ENCODE assay signal across 8 cellular contexts in genomic region chr13:52010890-52011689, GRCh38. TPM values are rescaled to one million over a fixed set of nuclear protein-coding genes. Genes with fewer than 3 reads are reported as not detected.
A peak's percentile ranks its signal among the peaks of the same experiment; 100 is the strongest.
DNase-seq lines count a peak whose midpoint lies in the region; ATAC-seq, FAIRE-seq and TF ChIP-seq lines count a peak whose summit lies in the region.

Gene ATP7B, minus strand, starts transcription at chr13:52011450. Its CDS starts 113 bp downstream, at chr13:52011337.

- H3K27me3 ChIP-seq in CD4-positive, CD25-positive, alpha-beta regulatory T cell (ENCODE audit: control insufficient read depth, insufficient read depth, low read length): peaks cover 29% of the 10 kb centered on the region
- H3K27me3 ChIP-seq in PC-9 (ENCODE audit: insufficient read depth, low read depth) (peaks cover 4% of the 10 kb centered on the region; the same call in 1 of the 2 replicates), astrocyte (ENCODE audit: insufficient read depth, low read length) (peaks cover 12% of the 10 kb centered on the region), iPS-18a (ENCODE audit: control insufficient read depth, insufficient read depth, low read length) (peaks cover 25% of the 10 kb centered on the region), smooth muscle cell (ENCODE audit: low read depth) (no peaks in the 10 kb centered on the region)

- H4K20me1 ChIP-seq in PC-9 (ENCODE audit: insufficient read depth) (no peaks in the 10 kb centered on the region), astrocyte (ENCODE audit: insufficient read depth, low read length) (peaks cover 17% of the 10 kb centered on the region), smooth muscle cell (ENCODE audit: low read depth) (peaks cover 8% of the 10 kb centered on the region)

- FAIRE-seq in astrocyte (lab: Jason Lieb, UNC): no peak

- peak within 1 kb of the TSS; percentile 63 for H3K27ac ChIP-seq in CD4-positive, CD25-positive, alpha-beta regulatory T cell (ENCODE audit: insufficient read depth, low read length, poor library complexity, severe bottlenecking)
- peak within 1 kb of the TSS; percentile 41 for H3K27ac ChIP-seq in PC-9
- peak within 1 kb of the TSS; percentile 95 for H3K27ac ChIP-seq in astrocyte (ENCODE audit: low read depth, low read length)
- H3K27ac ChIP-seq in iPS-18a (ENCODE audit: low read length): peak within 1 kb of the TSS; percentile 11
- peak within 1 kb of the TSS; percentile 78 for H3K27ac ChIP-seq in smooth muscle cell (ENCODE audit: low read depth)

- H3K27me3 Mint-ChIP-seq in CD4-positive, CD25-positive, alpha-beta regulatory T cell: peaks cover 38% of the 10 kb centered on the region
- peaks cover 9% of the 10 kb centered on the region for H3K27me3 Mint-ChIP-seq in astrocyte (ENCODE audit: low read depth, unreplicated experiment)

- H3K4me3 ChIP-seq in CD4-positive, CD25-positive, alpha-beta regulatory T cell (ENCODE audit: low read depth, low read length): peak within 1 kb of the TSS; percentile 100
- peak within 1 kb of the TSS; percentile 97 for H3K4me3 ChIP-seq in PC-9
- H3K4me3 ChIP-seq in astrocyte (ENCODE audit: insufficient read depth, low read depth, low read length): peak within 1 kb of the TSS; percentile 100
- peak within 1 kb of the TSS; percentile 96 for H3K4me3 ChIP-seq in iPS-18a (ENCODE audit: low read length)
- peak within 1 kb of the TSS; percentile 94 for H3K4me3 ChIP-seq in smooth muscle cell

- peak within 1 kb of the TSS; percentile 90 to 94 (median 93) for H3K27ac Mint-ChIP-seq in CD4-positive, CD25-positive, alpha-beta regulatory T cell
- H3K27ac Mint-ChIP-seq in astrocyte (ENCODE audit: unreplicated experiment): peak within 1 kb of the TSS; percentile 99

- H3F3A ChIP-seq in PC-9 (ENCODE audit: insufficient read depth, low read depth) (no peaks in the 10 kb centered on the region), smooth muscle cell (ENCODE audit: low read depth) (no peaks in the 10 kb centered on the region)

- H3K4me1 ChIP-seq in CD4-positive, CD25-positive, alpha-beta regulatory T cell (ENCODE audit: control insufficient read depth, insufficient read depth, low read length, poor library complexity, severe bottlenecking): peaks cover 30% of the 10 kb centered on the region
- H3K4me1 ChIP-seq in PC-9 (replicated peaks; ENCODE audit: insufficient read depth) (peaks cover 9% of the 10 kb centered on the region), astrocyte (ENCODE audit: insufficient read depth, low read length) (peaks cover 4% of the 10 kb centered on the region), iPS-18a (ENCODE audit: control insufficient read depth, low read depth, low read length) (no peaks in the 10 kb centered on the region), smooth muscle cell (ENCODE audit: low read depth) (peaks cover 17% of the 10 kb centered on the region)

- H3K9me3 ChIP-seq in CD4-positive, CD25-positive, alpha-beta regulatory T cell (ENCODE audit: control insufficient read depth in 2 of 2, low read length in 2 of 2): no peaks in the 10 kb centered on the region
- H3K9me3 ChIP-seq in PC-9 (ENCODE audit: insufficient read depth, low read depth) (no peaks in the 10 kb centered on the region), astrocyte (ENCODE audit: insufficient read depth, low read depth, low read length) (no peaks in the 10 kb centered on the region), iPS-18a (ENCODE audit: control insufficient read depth, low read depth, low read length) (no peaks in the 10 kb centered on the region), smooth muscle cell (replicated peaks; ENCODE audit: low read depth) (no peaks in the 10 kb centered on the region)

- 3% methylated on average over 47 of the region's 49 CpGs for WGBS in smooth muscle cell (ENCODE audit: low lambda C conversion rate)

- H3K9ac ChIP-seq in astrocyte (ENCODE audit: low read length): peak within 1 kb of the TSS; percentile 96
- H3K9ac ChIP-seq in iPS-18a (ENCODE audit: low read length): peak within 1 kb of the TSS; percentile 84
- H3K9ac ChIP-seq in smooth muscle cell (ENCODE audit: low read depth): peak within 1 kb of the TSS; percentile 92

- H3K36me3 Mint-ChIP-seq in CD4-positive, CD25-positive, alpha-beta regulatory T cell: peaks cover 5% of the 10 kb centered on the region
- H3K36me3 Mint-ChIP-seq in astrocyte (ENCODE audit: low read depth, unreplicated experiment): peaks cover 11% of the 10 kb centered on the region

- peaks cover 0 to 4% (median 0%) of the 10 kb centered on the region in 7 donors for H3K9me3 Mint-ChIP-seq in CD4-positive, CD25-positive, alpha-beta regulatory T cell
- H3K9me3 Mint-ChIP-seq in astrocyte (ENCODE audit: unreplicated experiment): peaks cover 8% of the 10 kb centered on the region

- H3K4me2 ChIP-seq in PC-9: peak within 1 kb of the TSS; percentile 84
- peak within 1 kb of the TSS; percentile 98 for H3K4me2 ChIP-seq in astrocyte (ENCODE audit: low read length)
- peak within 1 kb of the TSS; percentile 99 for H3K4me2 ChIP-seq in smooth muscle cell

- CTCF ChIA-PET in PC-9 (lab: Charles Lee): no interaction called here

- H3K36me3 ChIP-seq in CD4-positive, CD25-positive, alpha-beta regulatory T cell (ENCODE audit: control insufficient read depth, insufficient read depth, low read length): no peaks in the 10 kb centered on the region
- H3K36me3 ChIP-seq in PC-9 (ENCODE audit: low read depth) (no peaks in the 10 kb centered on the region), astrocyte (ENCODE audit: insufficient read depth, low read length) (no peaks in the 10 kb centered on the region), iPS-18a (ENCODE audit: control insufficient read depth, low read depth, low read length) (no peaks in the 10 kb centered on the region), smooth muscle cell (ENCODE audit: low read depth) (no peaks in the 10 kb centered on the region)

- H3K4me3 Mint-ChIP-seq in CD4-positive, CD25-positive, alpha-beta regulatory T cell: peak within 1 kb of the TSS; percentile 93 to 99 (median 96)
- peak within 1 kb of the TSS; percentile 99 for H3K4me3 Mint-ChIP-seq in astrocyte (ENCODE audit: unreplicated experiment)

- no TSS peak for BruUV-seq in PC-9 (replicated peaks; lab: Mats Ljungman, UMichigan)

- POLR2A ChIA-PET in PC-9 (lab: Charles Lee; ENCODE audit: unreplicated experiment): no interaction called here

- peaks cover 14 to 33% (median 20%) of the 10 kb centered on the region in 4 donors for H3K4me1 Mint-ChIP-seq in CD4-positive, CD25-positive, alpha-beta regulatory T cell
- H3K4me1 Mint-ChIP-seq in astrocyte (ENCODE audit: low read depth, unreplicated experiment): peaks cover 3% of the 10 kb centered on the region

- TF ChIP-seq CTCF in PC-9 (conservative IDR thresholded peaks at IDR 0.05): no peak
- TF ChIP-seq CTCF in astrocyte (IDR thresholded peaks at IDR 0.05; ENCODE audit: insufficient read depth, low read depth, low read length): peak; percentile 12
- peak; percentile 18 for TF ChIP-seq CTCF in smooth muscle cell (IDR thresholded peaks at IDR 0.05; ENCODE audit: borderline replicate concordance, insufficient read depth, poor library complexity, severe bottlenecking)

- peaks cover 38% of the 10 kb centered on the region for H3K79me2 ChIP-seq in PC-9 (ENCODE audit: low read depth)
- H3K79me2 ChIP-seq in astrocyte (ENCODE audit: insufficient read depth, low read length): peaks cover 40% of the 10 kb centered on the region
- H3K79me2 ChIP-seq in smooth muscle cell (ENCODE audit: low read depth): peaks cover 97% of the 10 kb centered on the region

- peak in 1 of 3 donors; percentile 7 for DNase-seq in CD4-positive, CD25-positive, alpha-beta regulatory T cell
- DNase-seq in PC-9: no peak
- no peak for DNase-seq in astrocyte (ENCODE audit: low read depth)
- peak; percentile 59 for DNase-seq in smooth muscle cell (lab: John Stamatoyannopoulos, UW; ENCODE audit: unreplicated experiment)
- no peak for DNase-seq in NCI-H2107 (lab: John Stamatoyannopoulos, UW)

- ATAC-seq in CD4-positive, CD25-positive, alpha-beta regulatory T cell (ENCODE audit: low read depth in 2 of 2): no peak
- ATAC-seq in GM21786 (IDR thresholded peaks at IDR 0.05; ENCODE audit: unreplicated experiment) (peak; percentile 5), HG03095 (IDR thresholded peaks at IDR 0.05; ENCODE audit: unreplicated experiment) (no peak)

- no peaks in the 10 kb centered on the region for H3K9me2 ChIP-seq in PC-9 (ENCODE audit: insufficient read depth)

- H2AFZ ChIP-seq in PC-9: peak within 1 kb of the TSS; percentile 98
- peak within 1 kb of the TSS; percentile 100 for H2AFZ ChIP-seq in astrocyte (ENCODE audit: low read depth, low read length)
- peak within 1 kb of the TSS; percentile 93 for H2AFZ ChIP-seq in smooth muscle cell (ENCODE audit: low read depth)

- intact Hi-C loops in PC-9 (cut with micrococcal nuclease; ENCODE audit: unreplicated experiment): loop anchor here (5.0 kb wide), 1 partner anchor 441 kb away; the partner anchor contains the start of gene VPS36

RNA-seq across cellular contexts. Expression of gene ATP7B, which starts in this region (rescaled TPM):
- 1.4 TPM for total RNA-seq in CD4-positive, CD25-positive, alpha-beta regulatory T cell
- under 1 TPM; 0.18 to 0.59 (median 0.28) TPM for polyA plus RNA-seq in CD4-positive, CD25-positive, alpha-beta regulatory T cell
- total RNA-seq in PC-9 (2021): 0.43 and 1.2 TPM in 2 replicates
- total RNA-seq in astrocyte: 9.2 and 12.3 TPM in 2 replicates
- total RNA-seq in smooth muscle cell: 21.5 and 23.5 TPM in 2 replicates
- 9.3 and 10.0 TPM in 2 replicates for polyA plus RNA-seq in smooth muscle cell

Comparison
In these comparisons a context has a peak if more than half of its experiments do, and no peak if none do; other contexts are left out.
1. H3K27ac ChIP-seq: peak in every context shown above with its lines; median percentile 95 in astrocyte; 78 in smooth muscle cell; 63 in CD4-positive, CD25-positive, alpha-beta regulatory T cell; 41 in PC-9; 11 in iPS-18a.